1 cellular context compared by ENCODE assay signal in the genomic region with DNA sequence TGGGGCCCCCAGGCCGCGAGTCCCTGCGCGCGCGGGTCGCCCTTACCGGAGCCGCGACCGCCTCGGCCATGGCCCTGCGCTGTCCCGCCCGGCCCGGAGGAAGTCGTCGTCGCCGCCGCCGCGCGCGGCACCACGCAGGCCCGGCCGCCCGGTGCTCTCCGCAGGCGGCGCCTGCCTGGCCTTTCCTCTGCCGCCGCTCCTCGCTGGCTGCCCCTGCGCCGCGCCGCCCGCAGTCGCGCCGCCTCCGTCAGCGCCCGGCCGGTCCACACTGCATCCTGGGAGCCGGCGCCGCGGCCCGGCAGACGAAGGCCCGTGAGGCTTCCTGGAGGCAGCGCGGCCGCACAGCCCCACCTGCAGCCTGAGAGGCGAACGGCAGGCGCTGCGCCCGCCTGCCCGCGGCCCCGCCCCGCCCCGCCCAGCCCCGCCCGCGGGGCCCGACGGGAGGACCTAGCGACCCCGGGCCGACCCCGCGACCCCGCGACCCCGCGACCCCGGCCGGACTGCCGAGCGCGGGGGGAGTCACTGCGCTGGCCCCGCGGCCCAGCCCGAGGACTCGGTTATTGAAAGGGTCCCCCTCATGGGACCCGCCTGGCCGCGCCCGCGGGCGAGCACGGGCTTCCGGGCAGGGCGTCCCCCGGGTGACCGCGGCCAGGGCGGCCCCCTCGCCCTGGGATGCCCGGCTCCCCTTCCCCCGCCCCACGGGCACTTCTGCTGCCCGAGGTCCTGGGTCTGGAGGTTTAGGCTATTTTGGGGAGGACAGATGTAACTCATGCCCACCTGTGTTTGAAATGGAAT.
TF ChIP-seq lines count a peak whose summit lies in the region.

A gene (minus strand): TSS at position 343 of the 795 bp plus-strand sequence. CDS start 273 bp downstream, at position 70.

TF ChIP-seq in K562, 482 proteins besides CTCF, POLR2A, EP300 and RAD21 (continued from another document and continues in another):
- TF ChIP-seq SAFB (IDR thresholded peaks at IDR 0.05; ENCODE audit: borderline replicate concordance, low read depth, low read length) (peak; percentile 82), ZNF175 (CRISPR knock-in tag; IDR thresholded peaks at IDR 0.05; ENCODE audit: low read depth) (no peak), ZNF57 (CRISPR knock-in tag; IDR thresholded peaks at IDR 0.05) (0 out of 2 replicates have a peak, but pooled peaks have one; percentile 13), FOXP1 (CRISPR knock-in tag; IDR thresholded peaks at IDR 0.05) (no peak), ZNF23 (CRISPR knock-in tag; IDR thresholded peaks at IDR 0.05) (no peak), ZNF232 (CRISPR knock-in tag; IDR thresholded peaks at IDR 0.05) (no peak), SP1 (CRISPR knock-in tag; IDR thresholded peaks at IDR 0.05) (no peak), RBBP5 (IDR thresholded peaks at IDR 0.05; ENCODE audit: borderline replicate concordance, insufficient read depth, low read length, poor library complexity, severe bottlenecking) (peak; percentile 98), CC2D1A (IDR thresholded peaks at IDR 0.05) (no peak), CHD2 (IDR thresholded peaks at IDR 0.05; ENCODE audit: low read depth, low read length) (no peak), CHD1 (IDR thresholded peaks at IDR 0.05; ENCODE audit: low read length) (no peak), ELF4 (CRISPR knock-in tag; IDR thresholded peaks at IDR 0.05) (no peak), U2AF1 (optimal IDR thresholded peaks at IDR 0.05; ENCODE audit: low read depth, low read length) (no peak), ZNF184 (CRISPR knock-in tag; IDR thresholded peaks at IDR 0.05) (no peak), ZNF24 (IDR thresholded peaks at IDR 0.05) (peak; percentile 47; the same call in 1 of the 2 replicates), POLR2H (tag; IDR thresholded peaks at IDR 0.05; ENCODE audit: low read depth) (no peak), ZNF239 (CRISPR knock-in tag; IDR thresholded peaks at IDR 0.05) (no peak), PYGO2 (tag; IDR thresholded peaks at IDR 0.05) (no peak), ZNF589 (CRISPR knock-in tag; IDR thresholded peaks at IDR 0.05; ENCODE audit: low read depth) (peak; percentile 48; the same call in 1 of the 2 replicates), THRAP3 (IDR thresholded peaks at IDR 0.05; ENCODE audit: borderline replicate concordance) (no peak), GTF2F1 (IDR thresholded peaks at IDR 0.05; ENCODE audit: low read depth, low read length) (0 out of 2 replicates have a peak, but pooled peaks have one; percentile 25), NELFE (IDR thresholded peaks at IDR 0.05; ENCODE audit: insufficient read depth, insufficient read length) (no peak), BACH1 (tag; IDR thresholded peaks at IDR 0.05) (no peak), TCF7 (IDR thresholded peaks at IDR 0.05; ENCODE audit: borderline replicate concordance) (no peak), NR1H2 (CRISPR knock-in tag; IDR thresholded peaks at IDR 0.05) (no peak), MYNN (IDR thresholded peaks at IDR 0.05) (no peak), MYNN (CRISPR knock-in tag; IDR thresholded peaks at IDR 0.05) (no peak), CBX5 (IDR thresholded peaks at IDR 0.05; ENCODE audit: borderline replicate concordance, low read depth) (no peak), TSC22D4 (tag; IDR thresholded peaks at IDR 0.05) (no peak), FUS (optimal IDR thresholded peaks at IDR 0.05; ENCODE audit: low read depth, low read length) (peak; percentile 36), ZNF3 (CRISPR knock-in tag; IDR thresholded peaks at IDR 0.05) (no peak), ZBTB17 (CRISPR knock-in tag; IDR thresholded peaks at IDR 0.05) (no peak)
- TF ChIP-seq, protein P1, sequence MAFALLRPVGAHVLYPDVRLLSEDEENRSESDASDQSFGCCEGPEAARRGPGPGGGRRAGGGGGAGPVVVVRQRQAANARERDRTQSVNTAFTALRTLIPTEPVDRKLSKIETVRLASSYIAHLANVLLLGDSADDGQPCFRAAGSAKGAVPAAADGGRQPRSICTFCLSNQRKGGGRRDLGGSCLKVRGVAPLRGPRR (CRISPR knock-in tag; IDR thresholded peaks at IDR 0.05) = no peak
- TF ChIP-seq, protein P2, sequence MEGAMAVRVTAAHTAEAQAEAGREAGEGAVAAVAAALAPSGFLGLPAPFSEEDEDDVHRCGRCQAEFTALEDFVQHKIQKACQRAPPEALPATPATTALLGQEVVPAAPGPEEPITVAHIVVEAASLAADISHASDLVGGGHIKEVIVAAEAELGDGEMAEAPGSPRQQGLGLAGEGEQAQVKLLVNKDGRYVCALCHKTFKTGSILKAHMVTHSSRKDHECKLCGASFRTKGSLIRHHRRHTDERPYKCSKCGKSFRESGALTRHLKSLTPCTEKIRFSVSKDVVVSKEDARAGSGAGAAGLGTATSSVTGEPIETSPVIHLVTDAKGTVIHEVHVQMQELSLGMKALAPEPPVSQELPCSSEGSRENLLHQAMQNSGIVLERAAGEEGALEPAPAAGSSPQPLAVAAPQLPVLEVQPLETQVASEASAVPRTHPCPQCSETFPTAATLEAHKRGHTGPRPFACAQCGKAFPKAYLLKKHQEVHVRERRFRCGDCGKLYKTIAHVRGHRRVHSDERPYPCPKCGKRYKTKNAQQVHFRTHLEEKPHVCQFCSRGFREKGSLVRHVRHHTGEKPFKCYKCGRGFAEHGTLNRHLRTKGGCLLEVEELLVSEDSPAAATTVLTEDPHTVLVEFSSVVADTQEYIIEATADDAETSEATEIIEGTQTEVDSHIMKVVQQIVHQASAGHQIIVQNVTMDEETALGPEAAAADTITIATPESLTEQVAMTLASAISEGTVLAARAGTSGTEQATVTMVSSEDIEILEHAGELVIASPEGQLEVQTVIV (CRISPR knock-in tag; IDR thresholded peaks at IDR 0.05; ENCODE audit: borderline replicate concordance) = 0 out of 2 replicates have a peak, but pooled peaks have one; percentile 24
- TF ChIP-seq, protein P3, sequence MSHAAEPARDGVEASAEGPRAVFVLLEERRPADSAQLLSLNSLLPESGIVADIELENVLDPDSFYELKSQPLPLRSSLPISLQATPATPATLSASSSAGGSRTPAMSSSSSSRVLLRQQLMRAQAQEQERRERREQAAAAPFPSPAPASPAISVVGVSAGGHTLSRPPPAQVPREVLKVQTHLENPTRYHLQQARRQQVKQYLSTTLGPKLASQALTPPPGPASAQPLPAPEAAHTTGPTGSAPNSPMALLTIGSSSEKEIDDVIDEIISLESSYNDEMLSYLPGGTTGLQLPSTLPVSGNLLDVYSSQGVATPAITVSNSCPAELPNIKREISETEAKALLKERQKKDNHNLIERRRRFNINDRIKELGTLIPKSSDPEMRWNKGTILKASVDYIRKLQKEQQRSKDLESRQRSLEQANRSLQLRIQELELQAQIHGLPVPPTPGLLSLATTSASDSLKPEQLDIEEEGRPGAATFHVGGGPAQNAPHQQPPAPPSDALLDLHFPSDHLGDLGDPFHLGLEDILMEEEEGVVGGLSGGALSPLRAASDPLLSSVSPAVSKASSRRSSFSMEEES (CRISPR knock-in tag; IDR thresholded peaks at IDR 0.05) = no peak
- TF ChIP-seq, protein P4, sequence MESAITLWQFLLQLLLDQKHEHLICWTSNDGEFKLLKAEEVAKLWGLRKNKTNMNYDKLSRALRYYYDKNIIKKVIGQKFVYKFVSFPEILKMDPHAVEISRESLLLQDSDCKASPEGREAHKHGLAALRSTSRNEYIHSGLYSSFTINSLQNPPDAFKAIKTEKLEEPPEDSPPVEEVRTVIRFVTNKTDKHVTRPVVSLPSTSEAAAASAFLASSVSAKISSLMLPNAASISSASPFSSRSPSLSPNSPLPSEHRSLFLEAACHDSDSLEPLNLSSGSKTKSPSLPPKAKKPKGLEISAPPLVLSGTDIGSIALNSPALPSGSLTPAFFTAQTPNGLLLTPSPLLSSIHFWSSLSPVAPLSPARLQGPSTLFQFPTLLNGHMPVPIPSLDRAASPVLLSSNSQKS (CRISPR knock-in tag; IDR thresholded peaks at IDR 0.05) = no peak
- TF ChIP-seq, protein P5, sequence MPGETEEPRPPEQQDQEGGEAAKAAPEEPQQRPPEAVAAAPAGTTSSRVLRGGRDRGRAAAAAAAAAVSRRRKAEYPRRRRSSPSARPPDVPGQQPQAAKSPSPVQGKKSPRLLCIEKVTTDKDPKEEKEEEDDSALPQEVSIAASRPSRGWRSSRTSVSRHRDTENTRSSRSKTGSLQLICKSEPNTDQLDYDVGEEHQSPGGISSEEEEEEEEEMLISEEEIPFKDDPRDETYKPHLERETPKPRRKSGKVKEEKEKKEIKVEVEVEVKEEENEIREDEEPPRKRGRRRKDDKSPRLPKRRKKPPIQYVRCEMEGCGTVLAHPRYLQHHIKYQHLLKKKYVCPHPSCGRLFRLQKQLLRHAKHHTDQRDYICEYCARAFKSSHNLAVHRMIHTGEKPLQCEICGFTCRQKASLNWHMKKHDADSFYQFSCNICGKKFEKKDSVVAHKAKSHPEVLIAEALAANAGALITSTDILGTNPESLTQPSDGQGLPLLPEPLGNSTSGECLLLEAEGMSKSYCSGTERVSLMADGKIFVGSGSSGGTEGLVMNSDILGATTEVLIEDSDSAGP (CRISPR knock-in tag; IDR thresholded peaks at IDR 0.05) = no peak
- TF ChIP-seq, protein P6, sequence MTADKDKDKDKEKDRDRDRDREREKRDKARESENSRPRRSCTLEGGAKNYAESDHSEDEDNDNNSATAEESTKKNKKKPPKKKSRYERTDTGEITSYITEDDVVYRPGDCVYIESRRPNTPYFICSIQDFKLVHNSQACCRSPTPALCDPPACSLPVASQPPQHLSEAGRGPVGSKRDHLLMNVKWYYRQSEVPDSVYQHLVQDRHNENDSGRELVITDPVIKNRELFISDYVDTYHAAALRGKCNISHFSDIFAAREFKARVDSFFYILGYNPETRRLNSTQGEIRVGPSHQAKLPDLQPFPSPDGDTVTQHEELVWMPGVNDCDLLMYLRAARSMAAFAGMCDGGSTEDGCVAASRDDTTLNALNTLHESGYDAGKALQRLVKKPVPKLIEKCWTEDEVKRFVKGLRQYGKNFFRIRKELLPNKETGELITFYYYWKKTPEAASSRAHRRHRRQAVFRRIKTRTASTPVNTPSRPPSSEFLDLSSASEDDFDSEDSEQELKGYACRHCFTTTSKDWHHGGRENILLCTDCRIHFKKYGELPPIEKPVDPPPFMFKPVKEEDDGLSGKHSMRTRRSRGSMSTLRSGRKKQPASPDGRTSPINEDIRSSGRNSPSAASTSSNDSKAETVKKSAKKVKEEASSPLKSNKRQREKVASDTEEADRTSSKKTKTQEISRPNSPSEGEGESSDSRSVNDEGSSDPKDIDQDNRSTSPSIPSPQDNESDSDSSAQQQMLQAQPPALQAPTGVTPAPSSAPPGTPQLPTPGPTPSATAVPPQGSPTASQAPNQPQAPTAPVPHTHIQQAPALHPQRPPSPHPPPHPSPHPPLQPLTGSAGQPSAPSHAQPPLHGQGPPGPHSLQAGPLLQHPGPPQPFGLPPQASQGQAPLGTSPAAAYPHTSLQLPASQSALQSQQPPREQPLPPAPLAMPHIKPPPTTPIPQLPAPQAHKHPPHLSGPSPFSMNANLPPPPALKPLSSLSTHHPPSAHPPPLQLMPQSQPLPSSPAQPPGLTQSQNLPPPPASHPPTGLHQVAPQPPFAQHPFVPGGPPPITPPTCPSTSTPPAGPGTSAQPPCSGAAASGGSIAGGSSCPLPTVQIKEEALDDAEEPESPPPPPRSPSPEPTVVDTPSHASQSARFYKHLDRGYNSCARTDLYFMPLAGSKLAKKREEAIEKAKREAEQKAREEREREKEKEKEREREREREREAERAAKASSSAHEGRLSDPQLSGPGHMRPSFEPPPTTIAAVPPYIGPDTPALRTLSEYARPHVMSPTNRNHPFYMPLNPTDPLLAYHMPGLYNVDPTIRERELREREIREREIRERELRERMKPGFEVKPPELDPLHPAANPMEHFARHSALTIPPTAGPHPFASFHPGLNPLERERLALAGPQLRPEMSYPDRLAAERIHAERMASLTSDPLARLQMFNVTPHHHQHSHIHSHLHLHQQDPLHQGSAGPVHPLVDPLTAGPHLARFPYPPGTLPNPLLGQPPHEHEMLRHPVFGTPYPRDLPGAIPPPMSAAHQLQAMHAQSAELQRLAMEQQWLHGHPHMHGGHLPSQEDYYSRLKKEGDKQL (CRISPR knock-in tag; IDR thresholded peaks at IDR 0.05; ENCODE audit: borderline replicate concordance) = no peak
- TF ChIP-seq, protein P7, sequence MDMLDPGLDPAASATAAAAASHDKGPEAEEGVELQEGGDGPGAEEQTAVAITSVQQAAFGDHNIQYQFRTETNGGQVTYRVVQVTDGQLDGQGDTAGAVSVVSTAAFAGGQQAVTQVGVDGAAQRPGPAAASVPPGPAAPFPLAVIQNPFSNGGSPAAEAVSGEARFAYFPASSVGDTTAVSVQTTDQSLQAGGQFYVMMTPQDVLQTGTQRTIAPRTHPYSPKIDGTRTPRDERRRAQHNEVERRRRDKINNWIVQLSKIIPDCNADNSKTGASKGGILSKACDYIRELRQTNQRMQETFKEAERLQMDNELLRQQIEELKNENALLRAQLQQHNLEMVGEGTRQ (CRISPR knock-in tag; IDR thresholded peaks at IDR 0.05) = no peak
- TF ChIP-seq, protein P8, sequence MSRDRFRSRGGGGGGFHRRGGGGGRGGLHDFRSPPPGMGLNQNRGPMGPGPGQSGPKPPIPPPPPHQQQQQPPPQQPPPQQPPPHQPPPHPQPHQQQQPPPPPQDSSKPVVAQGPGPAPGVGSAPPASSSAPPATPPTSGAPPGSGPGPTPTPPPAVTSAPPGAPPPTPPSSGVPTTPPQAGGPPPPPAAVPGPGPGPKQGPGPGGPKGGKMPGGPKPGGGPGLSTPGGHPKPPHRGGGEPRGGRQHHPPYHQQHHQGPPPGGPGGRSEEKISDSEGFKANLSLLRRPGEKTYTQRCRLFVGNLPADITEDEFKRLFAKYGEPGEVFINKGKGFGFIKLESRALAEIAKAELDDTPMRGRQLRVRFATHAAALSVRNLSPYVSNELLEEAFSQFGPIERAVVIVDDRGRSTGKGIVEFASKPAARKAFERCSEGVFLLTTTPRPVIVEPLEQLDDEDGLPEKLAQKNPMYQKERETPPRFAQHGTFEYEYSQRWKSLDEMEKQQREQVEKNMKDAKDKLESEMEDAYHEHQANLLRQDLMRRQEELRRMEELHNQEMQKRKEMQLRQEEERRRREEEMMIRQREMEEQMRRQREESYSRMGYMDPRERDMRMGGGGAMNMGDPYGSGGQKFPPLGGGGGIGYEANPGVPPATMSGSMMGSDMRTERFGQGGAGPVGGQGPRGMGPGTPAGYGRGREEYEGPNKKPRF (IDR thresholded peaks at IDR 0.05; ENCODE audit: low read depth, low read length) = no peak
- TF ChIP-seq, protein P9, sequence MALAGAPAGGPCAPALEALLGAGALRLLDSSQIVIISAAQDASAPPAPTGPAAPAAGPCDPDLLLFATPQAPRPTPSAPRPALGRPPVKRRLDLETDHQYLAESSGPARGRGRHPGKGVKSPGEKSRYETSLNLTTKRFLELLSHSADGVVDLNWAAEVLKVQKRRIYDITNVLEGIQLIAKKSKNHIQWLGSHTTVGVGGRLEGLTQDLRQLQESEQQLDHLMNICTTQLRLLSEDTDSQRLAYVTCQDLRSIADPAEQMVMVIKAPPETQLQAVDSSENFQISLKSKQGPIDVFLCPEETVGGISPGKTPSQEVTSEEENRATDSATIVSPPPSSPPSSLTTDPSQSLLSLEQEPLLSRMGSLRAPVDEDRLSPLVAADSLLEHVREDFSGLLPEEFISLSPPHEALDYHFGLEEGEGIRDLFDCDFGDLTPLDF (CRISPR knock-in tag; IDR thresholded peaks at IDR 0.05) = peak; percentile 47; the same call in 1 of the 2 replicates
- TF ChIP-seq, protein P10, sequence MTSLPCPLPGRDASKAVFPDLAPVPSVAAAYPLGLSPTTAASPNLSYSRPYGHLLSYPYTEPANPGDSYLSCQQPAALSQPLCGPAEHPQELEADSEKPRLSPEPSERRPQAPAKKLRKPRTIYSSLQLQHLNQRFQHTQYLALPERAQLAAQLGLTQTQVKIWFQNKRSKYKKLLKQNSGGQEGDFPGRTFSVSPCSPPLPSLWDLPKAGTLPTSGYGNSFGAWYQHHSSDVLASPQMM (CRISPR knock-in tag; IDR thresholded peaks at IDR 0.05) = no peak
